In the genomic region with DNA sequence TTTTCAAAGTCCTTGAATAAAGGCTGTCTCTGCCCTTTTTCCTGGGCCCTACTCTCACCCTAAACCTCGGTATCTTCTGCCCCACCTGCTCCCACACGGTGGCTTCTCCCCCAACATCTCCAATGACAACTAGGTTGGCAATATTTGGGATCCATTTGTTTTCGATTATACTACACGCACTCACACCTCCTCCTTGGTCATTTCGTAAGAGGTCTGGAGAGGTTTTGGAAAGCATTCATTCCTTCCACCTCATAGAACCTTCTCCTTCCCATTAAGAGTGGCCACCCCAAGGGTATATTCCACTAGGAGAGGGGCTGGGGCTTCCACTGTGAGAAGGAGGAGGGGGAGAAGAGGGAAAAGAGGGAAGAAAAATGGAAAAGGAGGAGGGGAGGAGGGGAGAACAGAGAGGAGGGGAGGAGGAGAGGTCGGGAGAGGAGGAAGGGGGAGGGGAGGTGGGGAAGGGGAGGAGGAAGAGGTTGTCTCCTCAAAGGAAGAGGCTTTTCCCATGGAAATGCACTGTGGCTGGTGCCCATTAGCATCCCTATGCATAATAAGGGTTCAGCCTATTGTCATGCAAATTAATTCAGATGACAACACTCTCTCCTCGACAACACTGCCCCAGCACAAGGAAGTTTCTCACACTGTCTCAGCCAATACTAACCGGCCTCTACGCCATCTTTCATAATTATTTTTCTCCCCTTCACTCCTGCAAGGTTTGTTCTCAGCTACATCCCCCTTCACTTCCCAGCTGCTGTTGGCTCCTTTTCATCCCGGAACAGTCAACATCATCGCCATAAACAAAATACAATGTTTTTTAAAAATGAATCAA, we compare ENCODE assay signal across 13 cellular contexts. TPM values are rescaled to one million over a fixed set of nuclear protein-coding genes. Genes with fewer than 3 reads are reported as not detected.
DNase-seq lines count a peak whose midpoint lies in the region; ATAC-seq and TF ChIP-seq lines count a peak whose summit lies in the region.
"Had no signal": no experiment of that assay in that cellular context is flagged by ENCODE, and none has a peak within 500 bp of the region (broad histone marks: within the 10 kb centered on the region; RNA-seq: fewer than 3 reads in every experiment).

No MANE protein-coding gene starts in this region.

- peak overlapping the region; percentile 20 for H2AFZ ChIP-seq in PC-3 (ENCODE audit: low read length)
- H2AFZ ChIP-seq in neuron (ENCODE audit: low read depth, low read length), result peak overlapping the region; percentile 31

- CTCF ChIA-PET in PC-3 (lab: Charles Lee), result no interaction called here

- no peaks in the 10 kb centered on the region for H3K27me3 ChIP-seq in PC-3 (ENCODE audit: low read length)
- H3K27me3 ChIP-seq in heart right ventricle, result no peaks in the 10 kb centered on the region
- no peaks in the 10 kb centered on the region for H3K27me3 ChIP-seq in neuron (ENCODE audit: insufficient read depth, low read length)
- H3K27me3 ChIP-seq: BLaER1 treated with 17β-estradiol and CSF1 and Interleukin-3, amounts not matched to agents 10 nM and 100 nM; ovary had no signal

- H3K27ac ChIP-seq in PC-3 (ENCODE audit: low read length) (peak overlapping the region; percentile 80), heart right ventricle (peak overlapping the region in 9 of 10 donors; percentile 57 to 89 (median 82))
- H3K27ac ChIP-seq: BLaER1 treated with 17β-estradiol and CSF1 and Interleukin-3, amounts not matched to agents 10 nM and 100 nM; ovary had no signal

- DNase-seq in DMS53 treated with DMSO at 0.1 percent for 48 hours (lab: John Stamatoyannopoulos, UW; ENCODE audit: unreplicated experiment), result peak; percentile 52
- no peak for DNase-seq in PC-3
- no peak for DNase-seq in heart right ventricle
- no peak for DNase-seq in NCI-H2107 (lab: John Stamatoyannopoulos, UW)
- DNase-seq: activated naive CD8-positive, alpha-beta T cell treated with anti-CD3 and anti-CD28 coated beads, Interleukin-2, amount 10 ng/mL, durations not matched to agents 7 days and 5 days; NCI-H1105; ovary; stimulated activated CD4-positive, alpha-beta T cell treated with anti-CD3 and anti-CD28 coated beads, Interleukin-4, amount 100 ng/mL, for 1 hour had no signal

- 53 to 54% methylated on average over 11 of the region's 11 CpGs for WGBS in heart right ventricle, 2 donors

- H3F3A ChIP-seq in PC-3 (ENCODE audit: low read length, unreplicated experiment), result no peaks in the 10 kb centered on the region

- H3K9me3 ChIP-seq in PC-3 (ENCODE audit: low read length), result no peaks in the 10 kb centered on the region
- H3K9me3 ChIP-seq in heart right ventricle, result no peaks in the 10 kb centered on the region
- H3K9me3 ChIP-seq in neuron (ENCODE audit: low read length), result peaks cover 3% of the 10 kb centered on the region
- H3K9me3 ChIP-seq: ovary had no signal

- no peaks in the 10 kb centered on the region for H4K20me1 ChIP-seq in PC-3 (ENCODE audit: low read length)
- H4K20me1 ChIP-seq: BLaER1 treated with 17β-estradiol and CSF1 and Interleukin-3, amounts not matched to agents 10 nM and 100 nM had no signal

- H3K4me1 ChIP-seq in PC-3 (ENCODE audit: insufficient read depth, low read length) (peaks cover 23% of the 10 kb centered on the region), heart right ventricle (peaks cover 0 to 23% (median 15%) of the 10 kb centered on the region in 9 donors), neuron (ENCODE audit: insufficient read depth, low read length) (peaks cover 27% of the 10 kb centered on the region)
- H3K4me1 ChIP-seq: BLaER1 treated with 17β-estradiol and CSF1 and Interleukin-3, amounts not matched to agents 10 nM and 100 nM had no signal

- intact Hi-C loops in PC-3 (cut with micrococcal nuclease) (loop anchor here (1.0 to 5.0 kb wide), 3 partner anchors 25 to 81 kb away; partner anchors contain the start of gene SOX9), heart right ventricle (cut with DNase I) (loop anchor here in 3 of 10 donors (1.0 to 2.0 kb wide), 3 partner anchors 24 to 56 kb away; no protein-coding TSS in a partner anchor)

- H3K36me3 ChIP-seq in PC-3 (ENCODE audit: low read depth, low read length), result no peaks in the 10 kb centered on the region
- H3K36me3 ChIP-seq in heart right ventricle, result no peaks in the 10 kb centered on the region
- H3K36me3 ChIP-seq in neuron (ENCODE audit: insufficient read depth, low read length), result no peaks in the 10 kb centered on the region
- H3K36me3 ChIP-seq: BLaER1 treated with 17β-estradiol and CSF1 and Interleukin-3, amounts not matched to agents 10 nM and 100 nM; ovary had no signal

- peak; percentile 18 for ATAC-seq in PC-3
- ATAC-seq in heart right ventricle, result peak in 5 of 8 donors; percentile 24 to 45 (median 37)
- no peak for ATAC-seq in HG02763 (IDR thresholded peaks at IDR 0.05; ENCODE audit: unreplicated experiment)
- ATAC-seq in GM21390 (IDR thresholded peaks at IDR 0.05; ENCODE audit: unreplicated experiment), result no peak
- no peak for ATAC-seq in HG03159 (IDR thresholded peaks at IDR 0.05; ENCODE audit: unreplicated experiment)

- peak overlapping the region; percentile 39; the same call in 1 of the 2 replicates for H3K9ac ChIP-seq in PC-3 (ENCODE audit: low read length)
- H3K9ac ChIP-seq: BLaER1 treated with 17β-estradiol and CSF1 and Interleukin-3, amounts not matched to agents 10 nM and 100 nM had no signal

- peak overlapping the region; percentile 77 for H3K4me2 ChIP-seq in PC-3 (ENCODE audit: low read length)
- H3K4me2 ChIP-seq: BLaER1 treated with 17β-estradiol and CSF1 and Interleukin-3, amounts not matched to agents 10 nM and 100 nM had no signal

- H3K9me2 ChIP-seq in PC-3 (replicated peaks; ENCODE audit: low read length), result no peaks in the 10 kb centered on the region

- TF ChIP-seq CTCF in PC-3 (conservative IDR thresholded peaks at IDR 0.05; ENCODE audit: low read depth, low read length), result no peak
- no peak for TF ChIP-seq CTCF in heart right ventricle (IDR thresholded peaks at IDR 0.05)

- POLR2A ChIA-PET in PC-3 (lab: Charles Lee; ENCODE audit: unreplicated experiment), result interaction anchor here (1.1 kb wide), 1 partner anchor 29 kb away, joined by 3 read pairs; no protein-coding TSS in a partner anchor

- H3K79me2 ChIP-seq in PC-3 (ENCODE audit: low read length), result no peaks in the 10 kb centered on the region

- H3K4me3 ChIP-seq in PC-3 (ENCODE audit: low read length) (peak overlapping the region; percentile 45), heart right ventricle (peak overlapping the region in 4 of 10 donors; percentile 3 to 32 (median 13)), neuron (ENCODE audit: low read length) (peak overlapping the region; percentile 22)
- H3K4me3 ChIP-seq: BLaER1 treated with 17β-estradiol and CSF1 and Interleukin-3, amounts not matched to agents 10 nM and 100 nM; ovary had no signal

- BruUV-seq in PC-3 (replicated peaks; lab: Mats Ljungman, UMichigan), result TSS peak; percentile 29

RNA-seq across cellular contexts. Expression of gene SOX9, which starts 30.0 kb away (rescaled TPM):
- 119 and 151 TPM in 2 replicates for total RNA-seq in PC-3 (2014; rRNA removed)
- 10 to 100 TPM in 8 of 10 donors, 1 to 10 TPM in 2; 7.9 to 25.7 (median 12.8) TPM for total RNA-seq in heart right ventricle
- 10 to 100 TPM in 1 of 2 donors, 1 to 10 TPM in 1; 5.0 to 16.1 TPM for polyA plus RNA-seq in heart right ventricle
- total RNA-seq: activated naive CD8-positive, alpha-beta T cell treated with anti-CD3 and anti-CD28 coated beads, Interleukin-2, amount 10 ng/mL, durations not matched to agents 7 days and 5 days had no signal

Comparison
In these comparisons a context has a peak if more than half of its experiments do, and no peak if none do; other contexts are left out.
1. ATAC-seq: peak in PC-3 (single experiment) and heart right ventricle (5 of 8); none in HG02763 (single experiment), GM21390 (single experiment) and HG03159 (single experiment).